11 cellular contexts compared by ENCODE assay signal in genomic region chr6:41372526-41373366, GRCh38. TPM values are rescaled to one million over a fixed set of nuclear protein-coding genes. Genes with fewer than 3 reads are reported as not detected.
DNase-seq lines count a peak whose midpoint lies in the region; ATAC-seq and TF ChIP-seq lines count a peak whose summit lies in the region.
"Had no signal": no experiment of that assay in that cellular context is flagged by ENCODE, and none has a peak within 500 bp of the region (broad histone marks: within the 10 kb centered on the region; RNA-seq: fewer than 3 reads in every experiment).

No MANE protein-coding gene starts in this region.

- no peak overlapping the region for H2AFZ ChIP-seq in PC-9

- no peak for DNase-seq in activated T-cell treated with anti-CD3 and anti-CD28 coated beads, Interleukin-2, amount 50 U/mL, for 4 hours
- DNase-seq in activated T-cell treated with anti-CD3 and anti-CD28 coated beads for 4 hours: no peak
- peak; percentile 20 for DNase-seq in activated B cell treated with CpG ODN at 0.5 μM for 24 hours
- no peak for DNase-seq in stimulated activated naive B cell treated with anti-CD40 and anti-IgM and Interleukin-4, amounts not matched to agents 10 μg/mL and 1 μg/mL and 100 μg/mL, for 72 hours
- no peak for DNase-seq in HCEC 1CT
- DNase-seq in PC-9: no peak
- DNase-seq: NCI-H2107 had no signal

- H3F3A ChIP-seq in PC-9 (ENCODE audit: insufficient read depth, low read depth): no peaks in the 10 kb centered on the region; the same call in 1 of the 2 replicates

- H3K27me3 Mint-ChIP-seq in activated T-cell treated with anti-CD3 and anti-CD28 coated beads, Interleukin-2, amount 50 U/mL, for 4 hours (ENCODE audit: low read depth): peaks cover 85% of the 10 kb centered on the region
- H3K27me3 Mint-ChIP-seq in activated B cell treated with CpG ODN at 0.5 μM for 24 hours: peaks cover 74% of the 10 kb centered on the region
- peaks cover 73 to 92% of the 10 kb centered on the region in 2 donors for H3K27me3 Mint-ChIP-seq in stimulated activated naive B cell treated with anti-CD40 and anti-IgM and Interleukin-4, amounts not matched to agents 10 μg/mL and 1 μg/mL and 100 μg/mL, for 72 hours

- H3K36me3 Mint-ChIP-seq in activated T-cell treated with anti-CD3 and anti-CD28 coated beads, Interleukin-2, amount 50 U/mL, for 4 hours (ENCODE audit: insufficient read depth): no peaks in the 10 kb centered on the region
- H3K36me3 Mint-ChIP-seq in activated B cell treated with CpG ODN at 0.5 μM for 24 hours (ENCODE audit: low read depth): no peaks in the 10 kb centered on the region
- peaks cover 0 to 2% of the 10 kb centered on the region in 2 donors for H3K36me3 Mint-ChIP-seq in stimulated activated naive B cell treated with anti-CD40 and anti-IgM and Interleukin-4, amounts not matched to agents 10 μg/mL and 1 μg/mL and 100 μg/mL, for 72 hours

- peaks cover 39% of the 10 kb centered on the region for H3K4me1 Mint-ChIP-seq in activated T-cell treated with anti-CD3 and anti-CD28 coated beads, Interleukin-2, amount 50 U/mL, for 4 hours (ENCODE audit: low read depth)
- peaks cover 47% of the 10 kb centered on the region for H3K4me1 Mint-ChIP-seq in activated B cell treated with CpG ODN at 0.5 μM for 24 hours
- peaks cover 41 to 59% of the 10 kb centered on the region in 2 donors for H3K4me1 Mint-ChIP-seq in stimulated activated naive B cell treated with anti-CD40 and anti-IgM and Interleukin-4, amounts not matched to agents 10 μg/mL and 1 μg/mL and 100 μg/mL, for 72 hours

- H3K4me3 ChIP-seq in iPS-15b (ENCODE audit: low read depth, low read length) (peak overlapping the region; percentile 50), PC-9 (no peak overlapping the region)

- H3K9me3 Mint-ChIP-seq in activated T-cell treated with anti-CD3 and anti-CD28 coated beads, Interleukin-2, amount 50 U/mL, for 4 hours: no peaks in the 10 kb centered on the region
- H3K9me3 Mint-ChIP-seq in activated B cell treated with CpG ODN at 0.5 μM for 24 hours: no peaks in the 10 kb centered on the region
- H3K9me3 Mint-ChIP-seq in stimulated activated naive B cell treated with anti-CD40 and anti-IgM and Interleukin-4, amounts not matched to agents 10 μg/mL and 1 μg/mL and 100 μg/mL, for 72 hours: no peaks in the 10 kb centered on the region

- POLR2A ChIA-PET in activated B cell treated with CpG ODN at 0.5 μM for 24 hours (lab: Charles Lee) (interaction anchor here (0.5 to 1.4 kb wide), 5 partner anchors 8 to 415 kb away, joined by 3 to 6 read pairs (median 3); partner anchors contain the start of gene TOMM6), PC-9 (lab: Charles Lee; ENCODE audit: unreplicated experiment) (no interaction called here)

- no peaks in the 10 kb centered on the region for H3K79me2 ChIP-seq in PC-9 (ENCODE audit: low read depth)

- H3K4me2 ChIP-seq in PC-9: no peak overlapping the region

- H3K4me1 ChIP-seq in iPS-15b (ENCODE audit: control insufficient read depth, insufficient read depth, low read length) (peaks cover 18% of the 10 kb centered on the region), PC-9 (replicated peaks; ENCODE audit: insufficient read depth) (0 out of 2 replicates have a peak, but pooled peaks cover 5% of the 10 kb centered on the region)

- BruUV-seq in PC-9 (replicated peaks; lab: Mats Ljungman, UMichigan): no TSS peak

- H3K9ac ChIP-seq in iPS-15b (ENCODE audit: low read depth, low read length): no peak overlapping the region

- H3K9me3 ChIP-seq in iPS-15b (ENCODE audit: control insufficient read depth, insufficient read depth, low read length): no peaks in the 10 kb centered on the region
- no peaks in the 10 kb centered on the region for H3K9me3 ChIP-seq in PC-9 (ENCODE audit: insufficient read depth, low read depth)

- CTCF ChIA-PET in activated B cell treated with CpG ODN at 0.5 μM for 24 hours (lab: Charles Lee) (interaction anchor here (1.7 to 1.9 kb wide), 3 partner anchors 52 to 310 kb away, joined by 3 to 5 read pairs (median 5); no protein-coding TSS in a partner anchor), PC-9 (lab: Charles Lee) (no interaction called here)

- TF ChIP-seq CTCF in activated B cell treated with CpG ODN at 0.5 μM for 24 hours (IDR thresholded peaks at IDR 0.05) (no peak), PC-9 (conservative IDR thresholded peaks at IDR 0.05) (no peak)

- intact Hi-C loops in activated B cell treated with CpG ODN at 0.5 μM for 24 hours (cut with micrococcal nuclease) (loop anchor here (1.0 kb wide), 1 partner anchor 174 kb away; the partner anchor contains the start of gene FOXP4), PC-9 (cut with micrococcal nuclease; ENCODE audit: unreplicated experiment) (no loop called here)

- no peaks in the 10 kb centered on the region for H3K9me2 ChIP-seq in PC-9 (ENCODE audit: insufficient read depth)

- peak overlapping the region; percentile 85 for H3K4me3 Mint-ChIP-seq in activated T-cell treated with anti-CD3 and anti-CD28 coated beads, Interleukin-2, amount 50 U/mL, for 4 hours
- peak overlapping the region; percentile 87 for H3K4me3 Mint-ChIP-seq in activated B cell treated with CpG ODN at 0.5 μM for 24 hours
- peak overlapping the region; percentile 88 to 89 for H3K4me3 Mint-ChIP-seq in stimulated activated naive B cell treated with anti-CD40 and anti-IgM and Interleukin-4, amounts not matched to agents 10 μg/mL and 1 μg/mL and 100 μg/mL, for 72 hours

- ATAC-seq in activated T-cell treated with anti-CD3 and anti-CD28 coated beads, Interleukin-2, amount 50 U/mL, for 4 hours: no peak
- no peak for ATAC-seq in activated B cell treated with CpG ODN at 0.5 μM for 24 hours (ENCODE audit: low read depth)
- ATAC-seq in stimulated activated naive B cell treated with anti-CD40 and anti-IgM and Interleukin-4, amounts not matched to agents 10 μg/mL and 1 μg/mL and 100 μg/mL, for 72 hours (replicated peaks): peak in 1 of 2 donors; percentile 4
- ATAC-seq in GM18498 (IDR thresholded peaks at IDR 0.05; ENCODE audit: unreplicated experiment): no peak

- H3K36me3 ChIP-seq in iPS-15b (ENCODE audit: control insufficient read depth, insufficient read depth, low read length) (no peaks in the 10 kb centered on the region), PC-9 (ENCODE audit: low read depth) (no peaks in the 10 kb centered on the region)

- H3K27ac ChIP-seq in PC-9: no peak overlapping the region

- H3K27ac Mint-ChIP-seq in activated B cell treated with CpG ODN at 0.5 μM for 24 hours: no peak overlapping the region
- peak overlapping the region; percentile 16 for H3K27ac Mint-ChIP-seq in stimulated activated naive B cell treated with anti-CD40 and anti-IgM and Interleukin-4, amounts not matched to agents 10 μg/mL and 1 μg/mL and 100 μg/mL, for 72 hours

- H4K20me1 ChIP-seq in PC-9 (ENCODE audit: insufficient read depth): no peaks in the 10 kb centered on the region

- H3K27me3 ChIP-seq in iPS-15b (ENCODE audit: control insufficient read depth, insufficient read depth, low read length) (peaks cover 95% of the 10 kb centered on the region), PC-9 (ENCODE audit: insufficient read depth, low read depth) (0 out of 2 replicates have a peak, but pooled peaks cover 6% of the 10 kb centered on the region)

RNA-seq across cellular contexts. Expression of gene NCR2, which starts 37.3 kb away (rescaled TPM):
- total RNA-seq in activated T-cell treated with anti-CD3 and anti-CD28 coated beads, Interleukin-2, amount 50 U/mL, for 4 hours: not detected
- total RNA-seq in activated B cell treated with CpG ODN at 0.5 μM for 24 hours (not detected in 2 replicates), PC-9 (2021) (not detected in 2 replicates)
- total RNA-seq: epithelial cell of proximal tubule, occipital lobe had no signal
